In genomic region chr9:121288874-121289553, GRCh38 we compare ENCODE assay signal across 8 cellular contexts. TPM values are rescaled to one million over a fixed set of nuclear protein-coding genes. Genes with fewer than 3 reads are reported as not detected.
DNase-seq lines count a peak whose midpoint lies in the region; ATAC-seq and TF ChIP-seq lines count a peak whose summit lies in the region.

No MANE protein-coding gene starts in this region.

- peak in 1 of 2 experiments; percentile 13; a peak in 1 of 4 replicates for TF ChIP-seq EP300 in SK-N-SH (IDR thresholded peaks at IDR 0.05; ENCODE audit: borderline replicate concordance in 1 of 2, low read depth in 1 of 2, low read length in 1 of 2)

- POLR2A ChIA-PET in SK-N-SH (lab: Yijun Ruan, JAX) = no interaction called here

- H3K4me1 ChIP-seq in SK-N-SH (ENCODE audit: control insufficient read depth in 1 of 2, insufficient read depth in 2 of 2, low read depth in 1 of 2, low read length in 1 of 2) (peaks cover 26 to 62% of the 10 kb centered on the region in 2 experiments; a peak in 3 of 4 replicates), parathyroid adenoma (peaks cover 6% of the 10 kb centered on the region)

- CTCF ChIA-PET in Calu3 (lab: Charles Lee) = no interaction called here
- CTCF ChIA-PET in SK-N-SH (lab: Yijun Ruan, JAX) = interaction anchor here (1.0 to 3.6 kb wide), 3 partner anchors 9 to 31 kb away, joined by 3 to 25 read pairs (median 7); no protein-coding TSS in a partner anchor

- H3K9me3 ChIP-seq in SK-N-SH (no peaks in the 10 kb centered on the region), parathyroid adenoma (ENCODE audit: control insufficient read depth, low read length) (no peaks in the 10 kb centered on the region)

- H3K79me2 ChIP-seq in SK-N-SH (ENCODE audit: insufficient read depth) (peaks cover 26% of the 10 kb centered on the region; the same call in 1 of the 2 replicates), parathyroid adenoma (no peaks in the 10 kb centered on the region)

- no TSS peak for BruUV-seq in Calu3 (replicated peaks; lab: Mats Ljungman, UMichigan)

- DNase-seq in Calu3 = peak; percentile 58
- DNase-seq in SK-N-SH = no peak
- DNase-seq in Right ventricle myocardium inferior (ENCODE audit: missing footprints) = peak; percentile 81
- DNase-seq in activated CD4-positive, alpha-beta T cell treated with anti-CD3 and anti-CD28 coated beads, Interleukin-2, amount 50 U/mL, for 48 hours = no peak
- no peak for DNase-seq in stimulated activated CD8-positive, alpha-beta memory T cell treated with anti-CD3 and anti-CD28 coated beads, Interleukin-4, amount 100 ng/mL, for 48 hours
- DNase-seq in effector CD4-positive, alpha-beta T cell = no peak

- H3K4me3 Mint-ChIP-seq in Calu3 (ENCODE audit: low read depth, unreplicated experiment) = peak overlapping the region; percentile 47

- peak overlapping the region; percentile 99 for H3K27ac Mint-ChIP-seq in Calu3 (ENCODE audit: unreplicated experiment)

- H3K4me2 ChIP-seq in SK-N-SH (peak overlapping the region; percentile 55), parathyroid adenoma (ENCODE audit: low read length) (no peak overlapping the region)

- H3K27me3 Mint-ChIP-seq in Calu3 (ENCODE audit: unreplicated experiment) = no peaks in the 10 kb centered on the region

- peak overlapping the region; percentile 70; the same call in 1 of the 2 replicates for H2AFZ ChIP-seq in SK-N-SH (ENCODE audit: low read depth)
- H2AFZ ChIP-seq in parathyroid adenoma = peak overlapping the region; percentile 75

- H3K27me3 ChIP-seq in SK-N-SH (ENCODE audit: insufficient read depth) (no peaks in the 10 kb centered on the region), parathyroid adenoma (ENCODE audit: control insufficient read depth, insufficient read depth, low read length) (no peaks in the 10 kb centered on the region)

- H3K4me1 Mint-ChIP-seq in Calu3 (ENCODE audit: low read depth, unreplicated experiment) = peaks cover 43% of the 10 kb centered on the region

- ATAC-seq in Right ventricle myocardium inferior (peak; percentile 51), GM18861 (IDR thresholded peaks at IDR 0.05; ENCODE audit: unreplicated experiment) (no peak)

- peaks cover 15% of the 10 kb centered on the region for H3F3A ChIP-seq in SK-N-SH (replicated peaks; ENCODE audit: insufficient read depth)

- H3K9me2 ChIP-seq in SK-N-SH = no peaks in the 10 kb centered on the region

- peaks cover 36% of the 10 kb centered on the region for H3K36me3 Mint-ChIP-seq in Calu3 (ENCODE audit: insufficient read depth, unreplicated experiment)

- no peak overlapping the region for H3K4me3 ChIP-seq in SK-N-SH (ENCODE audit: low read depth in 2 of 2, low read length in 1 of 2)
- no peak overlapping the region for H3K4me3 ChIP-seq in parathyroid adenoma (ENCODE audit: low read depth, low read length)

- H3K36me3 ChIP-seq in SK-N-SH (replicated peaks in 1 of 2; ENCODE audit: control insufficient read depth in 1 of 2, insufficient read depth in 2 of 2, low read length in 1 of 2) (peaks cover 0 to 14% of the 10 kb centered on the region in 2 experiments), parathyroid adenoma (ENCODE audit: control insufficient read depth, insufficient read depth, low read length) (no peaks in the 10 kb centered on the region)

- H3K9ac ChIP-seq in SK-N-SH (peak overlapping the region; percentile 39), parathyroid adenoma (no peak overlapping the region)

- 42% methylated on average over 9 of the region's 9 CpGs for WGBS in SK-N-SH (ENCODE audit: low lambda C conversion rate)

- H3K9me3 Mint-ChIP-seq in Calu3 (ENCODE audit: low read depth, unreplicated experiment) = no peaks in the 10 kb centered on the region

- H3K27ac ChIP-seq in SK-N-SH (ENCODE audit: low read depth in 2 of 2, low read length in 1 of 2) = peak overlapping the region; percentile 88 to 94
- H3K27ac ChIP-seq in parathyroid adenoma = peak overlapping the region; percentile 59

- intact Hi-C loops in Calu3 (cut with micrococcal nuclease; ENCODE audit: unreplicated experiment) (loop anchor here (5.0 kb wide), 2 partner anchors 33 to 77 kb away; no protein-coding TSS in a partner anchor), Right ventricle myocardium inferior (cut with DNase I) (no loop called here)

- TF ChIP-seq RAD21 in SK-N-SH (IDR thresholded peaks at IDR 0.05; ENCODE audit: low read length) = no peak

- TF ChIP-seq CTCF in Calu3 (IDR thresholded peaks at IDR 0.05; ENCODE audit: unreplicated experiment) (no peak), SK-N-SH (IDR thresholded peaks at IDR 0.05) (no peak), parathyroid adenoma (IDR thresholded peaks at IDR 0.05) (no peak)

- H4K20me1 ChIP-seq in SK-N-SH (ENCODE audit: insufficient read depth) = no peaks in the 10 kb centered on the region

TF ChIP-seq in SK-N-SH, 30 proteins besides CTCF, POLR2A, EP300 and RAD21:
- TF ChIP-seq TCF12 (IDR thresholded peaks at IDR 0.05) (peak; percentile 82), NFIC (IDR thresholded peaks at IDR 0.05; ENCODE audit: borderline replicate concordance) (peak; percentile 37; the same call in 1 of the 2 replicates), CHD2 (IDR thresholded peaks at IDR 0.05; ENCODE audit: low read length, partially characterized antibody) (no peak)

RNA-seq across cellular contexts. Expression of gene GSN, which starts 21.1 kb away (rescaled TPM):
- total RNA-seq in Calu3 (2022) (68.3 and 71.6 TPM in 2 replicates), Right ventricle myocardium inferior (966 TPM)
- polyA plus RNA-seq in SK-N-SH (2012; rRNA removed) = 168 and 172 TPM in 2 replicates
- polyA plus RNA-seq in SK-N-SH (2012; cell fraction: cytosol; rRNA removed) = 82.7 and 123 TPM in 2 replicates
- 205 and 218 TPM in 2 replicates for polyA plus RNA-seq in SK-N-SH (2012; cell fraction: nucleus; rRNA removed)

Comparison
In these comparisons a context has a peak if more than half of its experiments do, and no peak if none do; other contexts are left out.
1. DNase-seq: peak in Calu3 (single experiment) and Right ventricle myocardium inferior (single experiment); none in SK-N-SH (single experiment), activated CD4-positive, alpha-beta T cell treated with anti-CD3 and anti-CD28 coated beads, Interleukin-2, amount 50 U/mL, for 48 hours (0 of 2), stimulated activated CD8-positive, alpha-beta memory T cell treated with anti-CD3 and anti-CD28 coated beads, Interleukin-4, amount 100 ng/mL, for 48 hours (single experiment) and effector CD4-positive, alpha-beta T cell (single experiment).
2. RNA of gene GSN, which starts 21.1 kb away (total RNA-seq): 966 TPM in Right ventricle myocardium inferior (single experiment); 68.3 to 71.6 TPM in Calu3; every median in the first group is over 10 times any median in the second.